17 cellular contexts compared by ENCODE assay signal in the genomic region with DNA sequence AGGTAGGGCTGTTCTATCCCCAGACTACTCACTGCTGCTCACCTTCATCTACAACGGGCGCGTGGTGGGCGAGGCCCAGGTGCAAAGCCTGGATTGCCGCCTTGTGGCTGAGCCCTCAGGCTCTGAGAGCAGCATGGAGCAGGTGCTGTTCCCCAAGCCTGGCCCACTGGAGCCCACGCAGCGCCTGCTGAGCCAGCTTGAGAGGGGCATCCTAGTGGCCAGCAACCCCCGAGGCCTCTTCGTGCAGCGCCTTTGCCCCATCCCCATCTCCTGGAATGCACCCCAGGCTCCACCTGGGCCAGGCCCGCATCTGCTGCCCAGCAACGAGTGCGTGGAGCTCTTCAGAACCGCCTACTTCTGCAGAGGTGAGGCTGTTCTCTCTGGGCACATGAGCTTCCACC. TPM values are rescaled to one million over a fixed set of nuclear protein-coding genes. Genes with fewer than 3 reads are reported as not detected.
DNase-seq lines count a peak whose midpoint lies in the region; ATAC-seq, FAIRE-seq and TF ChIP-seq lines count a peak whose summit lies in the region.
"Had no signal": no experiment of that assay in that cellular context is flagged by ENCODE, and none has a peak within 500 bp of the region (broad histone marks: within the 10 kb centered on the region; RNA-seq: fewer than 3 reads in every experiment).

No MANE protein-coding gene starts in this region.

- intact Hi-C loops in GM12878 (cut with micrococcal nuclease; ENCODE audit: unreplicated experiment) = no loop called here

- no peak for TF ChIP-seq CTCF in GM12878 (IDR thresholded peaks at IDR 0.05 in 2 of 3, conservative IDR thresholded peaks at IDR 0.05 in 1 of 3; ENCODE audit: control insufficient read depth in 2 of 3, extremely low read depth in 1 of 3, insufficient read depth in 1 of 3, low read depth in 3 of 3, low read length in 3 of 3)

- peak overlapping the region; percentile 5 for H3K4me3 Mint-ChIP-seq in activated CD4-positive, alpha-beta T cell treated with anti-CD3 and anti-CD28 coated beads, Interleukin-2, amount 10 ng/mL, durations not matched to agents 7 days and 5 days
- H3K4me3 Mint-ChIP-seq in naive thymus-derived CD8-positive, alpha-beta T cell = peak overlapping the region in 8 of 10 donors; percentile 4 to 96 (median 61)

- no peaks in the 10 kb centered on the region for H3K27me3 ChIP-seq in GM12878 (replicated peaks in 1 of 2; ENCODE audit: control insufficient read depth in 2 of 2, insufficient read depth in 2 of 2, low read length in 1 of 2)
- H3K27me3 ChIP-seq: brain microvascular endothelial cell, heart right ventricle, uterus had no signal

- H4K20me1 ChIP-seq in GM12878 (ENCODE audit: control insufficient read depth, insufficient read depth) = no peaks in the 10 kb centered on the region

- no peak for TF ChIP-seq RAD21 in GM12878 (IDR thresholded peaks at IDR 0.05; ENCODE audit: insufficient read depth, low read depth, low read length)

- no peak overlapping the region; the same call in 1 of the 2 replicates for H3K4me3 ChIP-seq in GM12878
- H3K4me3 ChIP-seq: A549, heart right ventricle, SK-N-MC, uterus had no signal

- H3K27me3 Mint-ChIP-seq in activated CD4-positive, alpha-beta T cell treated with anti-CD3 and anti-CD28 coated beads, Interleukin-2, amount 10 ng/mL, durations not matched to agents 7 days and 5 days = no peaks in the 10 kb centered on the region
- peaks cover 0 to 2% (median 0%) of the 10 kb centered on the region in 5 donors for H3K27me3 Mint-ChIP-seq in naive thymus-derived CD8-positive, alpha-beta T cell

- POLR2A ChIA-PET in activated CD4-positive, alpha-beta T cell treated with anti-CD3 and anti-CD28 coated beads, Interleukin-2, amount 10 ng/mL, durations not matched to agents 7 days and 5 days (lab: Charles Lee) = no interaction called here
- POLR2A ChIA-PET in GM12878 (lab: Charles Lee) = interaction anchor here (0.6 to 1.0 kb wide), 5 partner anchors 14 to 69 kb away, joined by 3 to 9 read pairs (median 3); partner anchors contain the start of gene PSME2
- POLR2A ChIA-PET in naive thymus-derived CD8-positive, alpha-beta T cell (lab: Charles Lee) = interaction anchor here (1.2 to 1.7 kb wide), 3 partner anchors 17 to 30 kb away, joined by 3 to 5 read pairs (median 4); partner anchors contain the start of genes RNF31 and TM9SF1

- no peak for DNase-seq in activated CD4-positive, alpha-beta T cell treated with anti-CD3 and anti-CD28 coated beads, Interleukin-2, amount 10 ng/mL, durations not matched to agents 7 days and 5 days
- no peak for DNase-seq in activated CD4-positive, alpha-beta T cell treated with anti-CD3 and anti-CD28 coated beads, Interleukin-2, amount 50 U/mL, for 4 hours
- DNase-seq in GM12878 (ENCODE audit: low read depth, low spot score) (no peak), MV-4-11 (lab: John Stamatoyannopoulos, UW) (no peak)
- DNase-seq in naive thymus-derived CD8-positive, alpha-beta T cell = peak in 1 of 10 donors; percentile 53
- DNase-seq: activated CD4-positive, CD25-positive, alpha-beta regulatory T cell treated with anti-CD3 and anti-CD28 coated beads, Interleukin-2, amount 50 U/mL, for 72 hours; activated CD8-positive, alpha-beta memory T cell treated with anti-CD3 and anti-CD28 coated beads, Interleukin-2, amount 50 U/mL, for 48 hours; brain microvascular endothelial cell; heart right ventricle; NCI-H1417; NCI-H524 treated with DMSO at 0.1 percent for 48 hours; uterus had no signal

- H2AFZ ChIP-seq in GM12878 (ENCODE audit: control insufficient read depth, low read depth, low read length) = no peak overlapping the region

- peak overlapping the region; percentile 90; the same call in 1 of the 2 replicates for H3K4me2 ChIP-seq in GM12878 (ENCODE audit: control insufficient read depth, insufficient read depth)
- H3K4me2 ChIP-seq: A549 had no signal

- CTCF ChIA-PET in activated CD4-positive, alpha-beta T cell treated with anti-CD3 and anti-CD28 coated beads, Interleukin-2, amount 10 ng/mL, durations not matched to agents 7 days and 5 days (lab: Charles Lee) = interaction anchor here (6.2 kb wide), 1 partner anchor 10 kb away, joined by 49 read pairs; no protein-coding TSS in a partner anchor
- CTCF ChIA-PET in GM12878 (lab: Yijun Ruan, JAX) = no interaction called here

- WGBS in GM12878 (ENCODE audit: insufficient coverage, insufficient replicate concordance, low lambda C conversion rate, missing lambda C conversion rate) = 98% methylated on average over 14 of the region's 14 CpGs

- H3K9me3 ChIP-seq in GM12878 (replicated peaks; ENCODE audit: control insufficient read depth, insufficient read depth, low read length) = no peaks in the 10 kb centered on the region
- H3K9me3 ChIP-seq: A549, heart right ventricle, uterus had no signal

- H3K27ac Mint-ChIP-seq in activated CD4-positive, alpha-beta T cell treated with anti-CD3 and anti-CD28 coated beads, Interleukin-2, amount 10 ng/mL, durations not matched to agents 7 days and 5 days = peak overlapping the region; percentile 61
- H3K27ac Mint-ChIP-seq in naive thymus-derived CD8-positive, alpha-beta T cell = peak overlapping the region; percentile 39 to 100 (median 76)

- SMC1A ChIA-PET in GM12878 (lab: Charles Lee; ENCODE audit: uncharacterized antibody, unreplicated experiment) = no interaction called here

- BruUV-seq in GM12878 (replicated peaks; lab: Mats Ljungman, UMichigan) = no TSS peak

- H3K36me3 ChIP-seq in GM12878 (ENCODE audit: control insufficient read depth in 2 of 2, insufficient read depth in 2 of 2, low read length in 1 of 2) = peaks cover 34 to 54% of the 10 kb centered on the region in 2 experiments
- H3K36me3 ChIP-seq: uterus had no signal

- peaks cover 43% of the 10 kb centered on the region for H3K79me2 ChIP-seq in GM12878 (ENCODE audit: control insufficient read depth, insufficient read depth, low read length)

- FAIRE-seq in GM12878 (lab: Jason Lieb, UNC) = no peak
- FAIRE-seq: A549 had no signal

- peaks cover 84% of the 10 kb centered on the region for H3K36me3 Mint-ChIP-seq in activated CD4-positive, alpha-beta T cell treated with anti-CD3 and anti-CD28 coated beads, Interleukin-2, amount 10 ng/mL, durations not matched to agents 7 days and 5 days (ENCODE audit: low read depth)
- H3K36me3 Mint-ChIP-seq in naive thymus-derived CD8-positive, alpha-beta T cell = peaks cover 0 to 78% (median 24%) of the 10 kb centered on the region in 3 donors

- H3K4me1 ChIP-seq in GM12878 (ENCODE audit: control insufficient read depth, insufficient read depth, low read length) = peaks cover 38% of the 10 kb centered on the region

- no peaks in the 10 kb centered on the region for H3K9me3 Mint-ChIP-seq in activated CD4-positive, alpha-beta T cell treated with anti-CD3 and anti-CD28 coated beads, Interleukin-2, amount 10 ng/mL, durations not matched to agents 7 days and 5 days
- no peaks in the 10 kb centered on the region for H3K9me3 Mint-ChIP-seq in naive thymus-derived CD8-positive, alpha-beta T cell

- H3K4me1 Mint-ChIP-seq in activated CD4-positive, alpha-beta T cell treated with anti-CD3 and anti-CD28 coated beads, Interleukin-2, amount 10 ng/mL, durations not matched to agents 7 days and 5 days = peaks cover 75% of the 10 kb centered on the region
- H3K4me1 Mint-ChIP-seq in naive thymus-derived CD8-positive, alpha-beta T cell = peaks cover 28 to 74% (median 66%) of the 10 kb centered on the region in 4 donors

- TF ChIP-seq POLR2A in GM19099 (IDR thresholded peaks at IDR 0.05; ENCODE audit: extremely low read depth, insufficient read length, low read depth) (peak; percentile 8), GM12878 (IDR thresholded peaks at IDR 0.05; ENCODE audit: low read depth, low read length) (peak; percentile 44; the same call in 1 of the 2 replicates)

- no peak overlapping the region for H3K27ac ChIP-seq in GM12878 (ENCODE audit: control insufficient read depth, insufficient read depth)
- H3K27ac ChIP-seq: A549, brain microvascular endothelial cell, uterus had no signal

- RAD21 ChIA-PET in GM12878 (lab: Charles Lee; ENCODE audit: unreplicated experiment) = no interaction called here

- peak overlapping the region; percentile 17; the same call in 1 of the 2 replicates for H3K9ac ChIP-seq in GM12878 (ENCODE audit: control insufficient read depth, insufficient read depth, low read length)

- in situ Hi-C loops in GM12878 (cut with MboI) = no loop called here

- ATAC-seq in GM12878 = no peak
- ATAC-seq in naive thymus-derived CD8-positive, alpha-beta T cell = no peak
- no peak for ATAC-seq in HG03442 (IDR thresholded peaks at IDR 0.05; ENCODE audit: unreplicated experiment)
- ATAC-seq in GM18520 (IDR thresholded peaks at IDR 0.05; ENCODE audit: unreplicated experiment) = no peak
- ATAC-seq: A549, heart right ventricle had no signal

- no peak for TF ChIP-seq EP300 in GM12878 (IDR thresholded peaks at IDR 0.05; ENCODE audit: borderline replicate concordance in 1 of 2, control insufficient read depth in 1 of 2, low read depth in 2 of 2, low read length in 2 of 2)

RNA-seq across cellular contexts. Expression of gene IRF9, which starts 3.5 kb away (rescaled TPM):
- total RNA-seq in activated CD4-positive, alpha-beta T cell treated with anti-CD3 and anti-CD28 coated beads, Interleukin-2, amount 10 ng/mL, durations not matched to agents 7 days and 5 days = 100 to 1,000 TPM; 285 to 286 TPM
- 255 and 261 TPM in 2 replicates for total RNA-seq in GM12878 (2013; cell fraction: nucleolus; rRNA removed)
- 141 and 151 TPM in 2 replicates for total RNA-seq in GM12878 (2014; rRNA removed)
- total RNA-seq in GM12878 (2014; rRNA removed; fragmentation: Illumina TruSeq; extraction: Trizol) = 121 and 124 TPM in 2 replicates
- 146 and 161 TPM in 2 replicates for total RNA-seq in GM12878 (2021)
- polyA plus RNA-seq in GM12878 (2011; ENCODE audit: low read depth) = 154 TPM
- polyA plus RNA-seq in GM12878 (2011; rRNA removed) = 210 and 234 TPM in 2 replicates
- polyA plus RNA-seq in GM12878 (2011; cell fraction: cytosol; rRNA removed) = 205 and 219 TPM in 2 replicates
- polyA plus RNA-seq in GM12878 (2011; cell fraction: nucleus; rRNA removed) = 650 and 948 TPM in 2 replicates
- polyA plus RNA-seq in GM12878 (2012) = 168 and 212 TPM in 2 replicates
- polyA plus RNA-seq in GM12878 (2014; fragmentation: Illumina TruSeq; extraction: Trizol) = 140 and 192 TPM in 2 replicates
- 10 to 100 TPM; 47.6 to 58.7 TPM for polyA plus RNA-seq in GM12878 (2014; fragmentation: Nextera tagmentation; extraction: Ambion mirVana)
- 184 and 187 TPM in 2 replicates for polyA plus RNA-seq in GM12878 (2014; rRNA removed)
- 100 to 1,000 TPM; 172 to 180 TPM for polyA plus RNA-seq in GM12878 (2016; fragmentation: Nextera tagmentation; extraction: Ambion mirVana)
- polyA minus RNA-seq in GM12878 (2011; rRNA and poly(A)+ RNA removed) = 228 and 269 TPM in 2 replicates
- polyA minus RNA-seq in GM12878 (2011; cell fraction: cytosol; rRNA and poly(A)+ RNA removed) = 74.4 and 101 TPM in 2 replicates
- polyA minus RNA-seq in GM12878 (2011; cell fraction: nucleus; rRNA and poly(A)+ RNA removed) = 134 and 217 TPM in 2 replicates
- total RNA-seq in naive thymus-derived CD8-positive, alpha-beta T cell = 100 to 1,000 TPM; 109 to 116 TPM
- polyA plus RNA-seq in naive thymus-derived CD8-positive, alpha-beta T cell = 10 to 100 TPM; 46.6 to 68.6 (median 51.3) TPM

RNA-seq across cellular contexts. Expression of gene REC8, which starts 7.3 kb away (rescaled TPM):
- 10 to 100 TPM; 52.8 to 61.0 TPM for total RNA-seq in activated CD4-positive, alpha-beta T cell treated with anti-CD3 and anti-CD28 coated beads, Interleukin-2, amount 10 ng/mL, durations not matched to agents 7 days and 5 days
- 37.9 and 43.0 TPM in 2 replicates for total RNA-seq in GM12878 (2013; cell fraction: nucleolus; rRNA removed)
- total RNA-seq in GM12878 (2014; rRNA removed) (24.8 and 28.0 TPM in 2 replicates), GM12878 (2014; rRNA removed; fragmentation: Illumina TruSeq; extraction: Trizol) (12.3 and 13.1 TPM in 2 replicates), GM12878 (2021) (68.3 and 76.9 TPM in 2 replicates)
- 62.4 TPM for polyA plus RNA-seq in GM12878 (2011; ENCODE audit: low read depth)
- polyA plus RNA-seq in GM12878 (2011; rRNA removed) (7.6 and 11.2 TPM in 2 replicates), GM12878 (2014; fragmentation: Illumina TruSeq; extraction: Trizol) (19.7 and 30.3 TPM in 2 replicates), GM12878 (2014; fragmentation: Nextera tagmentation; extraction: Ambion mirVana) (1 to 10 TPM; 4.2 to 9.6 TPM), GM12878 (2014; rRNA removed) (53.1 and 62.7 TPM in 2 replicates), GM12878 (2016; fragmentation: Nextera tagmentation; extraction: Ambion mirVana) (10 to 100 TPM; 50.3 to 50.5 TPM)
- polyA plus RNA-seq in GM12878 (2011; cell fraction: cytosol; rRNA removed) = 7.0 and 7.3 TPM in 2 replicates
- polyA plus RNA-seq in GM12878 (2011; cell fraction: nucleus; rRNA removed) = 129 and 145 TPM in 2 replicates
- polyA plus RNA-seq in GM12878 (2012) = 45.5 and 78.2 TPM in 2 replicates
- 4.3 and 9.2 TPM in 2 replicates for polyA minus RNA-seq in GM12878 (2011; rRNA and poly(A)+ RNA removed)
- 1.7 and 10.0 TPM in 2 replicates for polyA minus RNA-seq in GM12878 (2011; cell fraction: cytosol; rRNA and poly(A)+ RNA removed)
- 21.2 and 29.4 TPM in 2 replicates for polyA minus RNA-seq in GM12878 (2011; cell fraction: nucleus; rRNA and poly(A)+ RNA removed)
- total RNA-seq in naive thymus-derived CD8-positive, alpha-beta T cell = 10 to 100 TPM; 33.7 to 39.2 TPM
- 10 to 100 TPM; 11.1 to 11.6 (median 11.2) TPM for polyA plus RNA-seq in naive thymus-derived CD8-positive, alpha-beta T cell

RNA-seq across cellular contexts. Expression of gene RNF31, which starts 17.3 kb away (rescaled TPM):
- 100 to 1,000 TPM; 147 to 160 TPM for total RNA-seq in activated CD4-positive, alpha-beta T cell treated with anti-CD3 and anti-CD28 coated beads, Interleukin-2, amount 10 ng/mL, durations not matched to agents 7 days and 5 days
- total RNA-seq in GM12878 (2013; cell fraction: nucleolus; rRNA removed) = 123 and 142 TPM in 2 replicates
- total RNA-seq in GM12878 (2014; rRNA removed) (69.5 and 73.5 TPM in 2 replicates), GM12878 (2014; rRNA removed; fragmentation: Illumina TruSeq; extraction: Trizol) (27.2 and 29.6 TPM in 2 replicates), GM12878 (2021) (87.0 and 92.7 TPM in 2 replicates)
- polyA plus RNA-seq in GM12878 (2011; ENCODE audit: low read depth) = 31.8 TPM
- polyA plus RNA-seq in GM12878 (2011; rRNA removed) (12.3 and 20.8 TPM in 2 replicates), GM12878 (2014; fragmentation: Illumina TruSeq; extraction: Trizol) (29.8 and 47.1 TPM in 2 replicates), GM12878 (2014; fragmentation: Nextera tagmentation; extraction: Ambion mirVana) (10 to 100 TPM in 1 of 2 experiments, 1 to 10 TPM in 1; 8.5 to 19.0 TPM), GM12878 (2014; rRNA removed) (61.8 and 66.7 TPM in 2 replicates), GM12878 (2016; fragmentation: Nextera tagmentation; extraction: Ambion mirVana) (10 to 100 TPM; 56.9 to 72.7 TPM)
- 23.5 and 29.2 TPM in 2 replicates for polyA plus RNA-seq in GM12878 (2011; cell fraction: cytosol; rRNA removed)
- 104 and 183 TPM in 2 replicates for polyA plus RNA-seq in GM12878 (2011; cell fraction: nucleus; rRNA removed)
- 52.3 and 84.3 TPM in 2 replicates for polyA plus RNA-seq in GM12878 (2012)
- 52.4 and 72.1 TPM in 2 replicates for polyA minus RNA-seq in GM12878 (2011; rRNA and poly(A)+ RNA removed)
- 15.9 and 20.8 TPM in 2 replicates for polyA minus RNA-seq in GM12878 (2011; cell fraction: cytosol; rRNA and poly(A)+ RNA removed)
- polyA minus RNA-seq in GM12878 (2011; cell fraction: nucleus; rRNA and poly(A)+ RNA removed) = 63.3 and 133 TPM in 2 replicates
- 10 to 100 TPM; 85.7 to 91.4 TPM for total RNA-seq in naive thymus-derived CD8-positive, alpha-beta T cell
- 10 to 100 TPM; 34.1 to 45.3 (median 37.6) TPM for polyA plus RNA-seq in naive thymus-derived CD8-positive, alpha-beta T cell

RNA-seq across cellular contexts. Expression of gene PSME2, which starts 18.2 kb away (rescaled TPM):
- 100 to 1,000 TPM; 644 to 698 TPM for total RNA-seq in activated CD4-positive, alpha-beta T cell treated with anti-CD3 and anti-CD28 coated beads, Interleukin-2, amount 10 ng/mL, durations not matched to agents 7 days and 5 days
- total RNA-seq in GM12878 (2013; cell fraction: nucleolus; rRNA removed) = 107 and 115 TPM in 2 replicates
- total RNA-seq in GM12878 (2014; rRNA removed) (861 and 965 TPM in 2 replicates), GM12878 (2014; rRNA removed; fragmentation: Illumina TruSeq; extraction: Trizol) (713 and 731 TPM in 2 replicates), GM12878 (2021) (554 and 559 TPM in 2 replicates)
- 477 TPM for polyA plus RNA-seq in GM12878 (2011; ENCODE audit: low read depth)
- polyA plus RNA-seq in GM12878 (2011; rRNA removed) (409 and 510 TPM in 2 replicates), GM12878 (2014; fragmentation: Illumina TruSeq; extraction: Trizol) (828 and 873 TPM in 2 replicates), GM12878 (2014; fragmentation: Nextera tagmentation; extraction: Ambion mirVana) (1,000 to 10,000 TPM; 3,045 to 3,542 TPM), GM12878 (2014; rRNA removed) (862 and 900 TPM in 2 replicates), GM12878 (2016; fragmentation: Nextera tagmentation; extraction: Ambion mirVana) (1,000 to 10,000 TPM; 1,453 to 1,543 TPM)
- polyA plus RNA-seq in GM12878 (2011; cell fraction: cytosol; rRNA removed) = 329 and 453 TPM in 2 replicates
- 907 and 945 TPM in 2 replicates for polyA plus RNA-seq in GM12878 (2011; cell fraction: nucleus; rRNA removed)
- polyA plus RNA-seq in GM12878 (2012) = 335 and 418 TPM in 2 replicates
- polyA minus RNA-seq in GM12878 (2011; rRNA and poly(A)+ RNA removed) = 154 and 207 TPM in 2 replicates
- 61.7 and 82.5 TPM in 2 replicates for polyA minus RNA-seq in GM12878 (2011; cell fraction: cytosol; rRNA and poly(A)+ RNA removed)
- 139 and 176 TPM in 2 replicates for polyA minus RNA-seq in GM12878 (2011; cell fraction: nucleus; rRNA and poly(A)+ RNA removed)
- 100 to 1,000 TPM; 129 to 140 TPM for total RNA-seq in naive thymus-derived CD8-positive, alpha-beta T cell
- 100 to 1,000 TPM; 402 to 471 (median 463) TPM for polyA plus RNA-seq in naive thymus-derived CD8-positive, alpha-beta T cell

RNA-seq across cellular contexts. Expression of gene EMC9, which starts 23.2 kb away (rescaled TPM):
- total RNA-seq in activated CD4-positive, alpha-beta T cell treated with anti-CD3 and anti-CD28 coated beads, Interleukin-2, amount 10 ng/mL, durations not matched to agents 7 days and 5 days = 10 to 100 TPM; 37.1 to 41.0 TPM
- total RNA-seq in GM12878 (2013; cell fraction: nucleolus; rRNA removed) = 25.2 and 28.8 TPM in 2 replicates
- total RNA-seq in GM12878 (2014; rRNA removed) = 39.5 and 42.6 TPM in 2 replicates
- total RNA-seq in GM12878 (2014; rRNA removed; fragmentation: Illumina TruSeq; extraction: Trizol) = 15.8 and 20.2 TPM in 2 replicates
- 40.9 and 45.7 TPM in 2 replicates for total RNA-seq in GM12878 (2021)
- 14.2 TPM for polyA plus RNA-seq in GM12878 (2011; ENCODE audit: low read depth)
- polyA plus RNA-seq in GM12878 (2011; rRNA removed) = 11.6 and 18.1 TPM in 2 replicates
- polyA plus RNA-seq in GM12878 (2011; cell fraction: cytosol; rRNA removed) = 26.8 and 41.6 TPM in 2 replicates
- 89.7 and 93.0 TPM in 2 replicates for polyA plus RNA-seq in GM12878 (2011; cell fraction: nucleus; rRNA removed)
- polyA plus RNA-seq in GM12878 (2012) = 32.5 and 36.2 TPM in 2 replicates
- 10.6 and 15.3 TPM in 2 replicates for polyA plus RNA-seq in GM12878 (2014; fragmentation: Illumina TruSeq; extraction: Trizol)
- 10 to 100 TPM; 15.5 to 17.8 TPM for polyA plus RNA-seq in GM12878 (2014; fragmentation: Nextera tagmentation; extraction: Ambion mirVana)
- 44.7 and 46.2 TPM in 2 replicates for polyA plus RNA-seq in GM12878 (2014; rRNA removed)
- 10 to 100 TPM; 51.0 to 60.5 TPM for polyA plus RNA-seq in GM12878 (2016; fragmentation: Nextera tagmentation; extraction: Ambion mirVana)
- polyA minus RNA-seq in GM12878 (2011; rRNA and poly(A)+ RNA removed) = 18.3 and 23.2 TPM in 2 replicates
- polyA minus RNA-seq in GM12878 (2011; cell fraction: cytosol; rRNA and poly(A)+ RNA removed) = 6.7 and 11.8 TPM in 2 replicates
- 22.5 and 30.4 TPM in 2 replicates for polyA minus RNA-seq in GM12878 (2011; cell fraction: nucleus; rRNA and poly(A)+ RNA removed)
- total RNA-seq in naive thymus-derived CD8-positive, alpha-beta T cell = 10 to 100 TPM; 16.6 to 18.1 TPM
- 1 to 10 TPM; 7.5 to 9.4 (median 8.4) TPM for polyA plus RNA-seq in naive thymus-derived CD8-positive, alpha-beta T cell
